7 cellular contexts compared by ENCODE assay signal in the genomic region with DNA sequence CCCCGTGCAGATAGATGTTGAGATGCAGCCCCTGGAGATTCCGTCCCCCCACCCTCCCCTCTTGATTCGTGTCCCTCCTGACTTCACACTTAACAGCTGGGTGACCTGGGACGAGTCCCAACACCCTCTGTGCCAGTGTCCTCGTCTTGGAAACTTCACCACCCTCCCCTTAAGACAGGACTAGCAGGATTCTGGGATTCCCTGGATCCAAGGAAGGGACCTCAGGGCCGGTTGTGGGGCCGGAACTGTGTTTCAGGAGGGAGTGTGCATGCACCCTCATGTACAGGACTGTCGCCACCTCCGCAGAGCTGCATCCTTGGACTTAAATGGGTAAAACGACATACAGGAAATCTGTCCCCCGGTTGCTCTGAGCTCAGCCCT. TPM values are rescaled to one million over a fixed set of nuclear protein-coding genes. Genes with fewer than 3 reads are reported as not detected.
DNase-seq lines count a peak whose midpoint lies in the region; ATAC-seq and TF ChIP-seq lines count a peak whose summit lies in the region.

No MANE protein-coding gene starts in this region.

- peak overlapping the region; percentile 62 for H3K4me3 ChIP-seq in colonic mucosa

- no peak for TF ChIP-seq CTCF in RWPE1 (conservative IDR thresholded peaks at IDR 0.05; ENCODE audit: low read depth)
- TF ChIP-seq CTCF in colonic mucosa (IDR thresholded peaks at IDR 0.05), result no peak

- H3K9me3 ChIP-seq in colonic mucosa, result no peaks in the 10 kb centered on the region

- H3K27ac ChIP-seq in RWPE1 (peak overlapping the region; percentile 95), colonic mucosa (peak overlapping the region; percentile 57)

- no peaks in the 10 kb centered on the region for H3K27me3 ChIP-seq in colonic mucosa

- intact Hi-C loops in colonic mucosa (cut with DNase I), result no loop called here

- DNase-seq in RWPE1 (ENCODE audit: low spot score) (peak; percentile 40), colonic mucosa (no peak), myocyte (ENCODE audit: low read depth) (peak; percentile 23), NCI-H2227 treated with DMSO at 0.1 percent for 48 hours (lab: John Stamatoyannopoulos, UW) (no peak)

- POLR2A ChIA-PET in RWPE1 (lab: Yijun Ruan, JAX; ENCODE audit: low non-redundant PET), result interaction anchor here (0.5 to 0.6 kb wide), 2 partner anchors 45 to 109 kb away, joined by 3 to 4 read pairs; no protein-coding TSS in a partner anchor

- H3K9ac ChIP-seq in colonic mucosa (ENCODE audit: low read depth in 2 of 2, low read length in 2 of 2), result peak overlapping the region; percentile 95 to 96

- peak; percentile 18 for TF ChIP-seq POLR2A in GM18505 (IDR thresholded peaks at IDR 0.05; ENCODE audit: borderline replicate concordance, extremely low read depth, insufficient read depth, insufficient read length)

- peaks cover 6% of the 10 kb centered on the region for H3K4me1 ChIP-seq in colonic mucosa

- no peaks in the 10 kb centered on the region for H3K36me3 ChIP-seq in colonic mucosa

- ATAC-seq in GM18505 (IDR thresholded peaks at IDR 0.05; ENCODE audit: unreplicated experiment), result no peak
- no peak for ATAC-seq in GM21423 (IDR thresholded peaks at IDR 0.05; ENCODE audit: unreplicated experiment)
- ATAC-seq in HG02610 (IDR thresholded peaks at IDR 0.05; ENCODE audit: unreplicated experiment), result no peak

- CTCF ChIA-PET in RWPE1 (lab: Yijun Ruan, JAX), result interaction anchor here (0.6 kb wide), 2 partner anchors 207 to 418 kb away, joined by 3 read pairs; no protein-coding TSS in a partner anchor

RNA-seq across cellular contexts. Expression of a gene that starts 1.0 kb away (rescaled TPM):
- 10 to 100 TPM; 56.5 to 89.2 TPM for total RNA-seq in colonic mucosa
- 35.8 and 43.4 TPM in 2 replicates for total RNA-seq in myocyte
- 51.2 TPM for polyA plus RNA-seq in myocyte (2012)

RNA-seq across cellular contexts. Expression of a gene that starts 1.3 kb away (rescaled TPM):
- total RNA-seq in colonic mucosa, result 10 to 100 TPM; 10.6 to 29.8 TPM
- total RNA-seq in myocyte, result 3.3 and 5.4 TPM in 2 replicates
- polyA plus RNA-seq in myocyte (2012), result 5.0 TPM

RNA-seq across cellular contexts. Expression of a gene that starts 49.9 kb away (rescaled TPM):
- total RNA-seq in colonic mucosa (1 to 10 TPM; 1.8 to 3.5 TPM), myocyte (not detected in 2 replicates)
- not detected for polyA plus RNA-seq in myocyte (2012)

Comparison
In these comparisons a context has a peak if more than half of its experiments do, and no peak if none do; other contexts are left out.
1. DNase-seq: peak in RWPE1 (single experiment) and myocyte (single experiment); none in colonic mucosa (single experiment) and NCI-H2227 treated with DMSO at 0.1 percent for 48 hours (single experiment).